ENCODE assay signal across 28 cellular contexts in genomic region chr4:18480928-18481327, GRCh38.
"Had no signal": no experiment of that assay in that cellular context is flagged by ENCODE, and none has a peak within 500 bp of the region (broad histone marks: within the 10 kb centered on the region; RNA-seq: fewer than 3 reads in every experiment).

No MANE protein-coding gene starts in this region.

- H3K27me3 Mint-ChIP-seq: activated naive CD4-positive, alpha-beta T cell treated with anti-CD3 and anti-CD28 coated beads, Interleukin-2, amount 10 ng/mL, durations not matched to agents 7 days and 5 days; activated naive CD8-positive, alpha-beta T cell treated with anti-CD3 and anti-CD28 coated beads, Interleukin-2, amount 10 ng/mL, durations not matched to agents 7 days and 5 days; T-helper 17 cell had no signal

- H3K4me1 Mint-ChIP-seq: activated naive CD4-positive, alpha-beta T cell treated with anti-CD3 and anti-CD28 coated beads, Interleukin-2, amount 10 ng/mL, durations not matched to agents 7 days and 5 days; activated naive CD8-positive, alpha-beta T cell treated with anti-CD3 and anti-CD28 coated beads, Interleukin-2, amount 10 ng/mL, durations not matched to agents 7 days and 5 days; naive thymus-derived CD8-positive, alpha-beta T cell; neural crest cell; T-helper 17 cell had no signal

- H3K36me3 Mint-ChIP-seq: activated naive CD4-positive, alpha-beta T cell treated with anti-CD3 and anti-CD28 coated beads, Interleukin-2, amount 10 ng/mL, durations not matched to agents 7 days and 5 days; activated naive CD8-positive, alpha-beta T cell treated with anti-CD3 and anti-CD28 coated beads, Interleukin-2, amount 10 ng/mL, durations not matched to agents 7 days and 5 days had no signal

- H3K4me3 Mint-ChIP-seq: activated naive CD4-positive, alpha-beta T cell treated with anti-CD3 and anti-CD28 coated beads, Interleukin-2, amount 10 ng/mL, durations not matched to agents 7 days and 5 days; activated naive CD8-positive, alpha-beta T cell treated with anti-CD3 and anti-CD28 coated beads, Interleukin-2, amount 10 ng/mL, durations not matched to agents 7 days and 5 days; activated T-helper 1 cell treated with anti-CD3 and anti-CD28 coated beads, Interleukin-12 subunit alpha, Interleukin-12 subunit beta, Interleukin-2, Interleukin-4 antibody, amounts not matched to agents 30 ng/mL and 10 ng/mL and 1 ng/mL, durations not matched to agents 14 hours and 24 hours and 36 hours; effector memory CD8-positive, alpha-beta T cell; naive thymus-derived CD8-positive, alpha-beta T cell; neural crest cell; T-helper 17 cell had no signal

- DNase-seq: activated CD4-positive, alpha-beta T cell treated with anti-CD3 and anti-CD28 coated beads for 48 hours; activated CD4-positive, alpha-beta T cell treated with anti-CD3 and anti-CD28 coated beads, Interleukin-2, amount 50 U/mL, for 48 hours; activated CD8-positive, alpha-beta memory T cell treated with anti-CD3 and anti-CD28 coated beads, Interleukin-2, amount 50 U/mL, for 4 hours; activated effector memory CD4-positive, alpha-beta T cell treated with anti-CD3 and anti-CD28 coated beads, Interleukin-2, amount 50 U/mL, for 16 hours; activated naive CD4-positive, alpha-beta T cell treated with anti-CD3 and anti-CD28 coated beads, Interleukin-2, amount 10 ng/mL, durations not matched to agents 7 days and 5 days; activated naive CD8-positive, alpha-beta T cell treated with anti-CD3 and anti-CD28 coated beads, Interleukin-2, amount 10 ng/mL, durations not matched to agents 7 days and 5 days; activated T-cell treated with anti-CD3 and anti-CD28 coated beads, Interleukin-2, amount 50 U/mL, for 1 hour; brain microvascular endothelial cell; dorsolateral prefrontal cortex; effector memory CD8-positive, alpha-beta T cell; foreskin melanocyte; heart right ventricle; kidney glomerular epithelial cell; left lung; lower lobe of right lung; mesenchymal stem cell; naive thymus-derived CD8-positive, alpha-beta T cell; nucleus accumbens; psoas muscle; stimulated activated naive CD4-positive, alpha-beta T cell; T-helper 17 cell; T1000; tibial artery; upper lobe of right lung; WERI-Rb-1 had no signal

- ATAC-seq: activated CD4-positive, CD25-positive, alpha-beta regulatory T cell treated with anti-CD3 and anti-CD28 coated beads, Interleukin-2, amount 50 U/mL, for 24 hours; effector memory CD8-positive, alpha-beta T cell; heart right ventricle; left lung; lower lobe of right lung; naive thymus-derived CD8-positive, alpha-beta T cell; psoas muscle; T-helper 17 cell; upper lobe of right lung had no signal

- H3K27ac Mint-ChIP-seq: activated naive CD4-positive, alpha-beta T cell treated with anti-CD3 and anti-CD28 coated beads, Interleukin-2, amount 10 ng/mL, durations not matched to agents 7 days and 5 days; activated naive CD8-positive, alpha-beta T cell treated with anti-CD3 and anti-CD28 coated beads, Interleukin-2, amount 10 ng/mL, durations not matched to agents 7 days and 5 days; activated T-helper 1 cell treated with anti-CD3 and anti-CD28 coated beads, Interleukin-12 subunit alpha, Interleukin-12 subunit beta, Interleukin-2, Interleukin-4 antibody, amounts not matched to agents 30 ng/mL and 10 ng/mL and 1 ng/mL, durations not matched to agents 14 hours and 24 hours and 36 hours; effector memory CD8-positive, alpha-beta T cell; naive thymus-derived CD8-positive, alpha-beta T cell; T-helper 17 cell had no signal
